In genomic region chr12:98998697-98999299, GRCh38 we compare ENCODE assay signal across 8 cellular contexts.
DNase-seq lines count a peak whose midpoint lies in the region; ATAC-seq and TF ChIP-seq lines count a peak whose summit lies in the region.

No MANE protein-coding gene starts in this region.

- no peaks in the 10 kb centered on the region for H3K27me3 ChIP-seq in upper lobe of right lung

- in situ Hi-C loops in astrocyte of the spinal cord (cut with HindIII; ENCODE audit: low sequenced_read_pairs): no loop called here

- no peaks in the 10 kb centered on the region for H3K9me3 ChIP-seq in upper lobe of right lung

- H3K36me3 ChIP-seq in upper lobe of right lung: no peaks in the 10 kb centered on the region

- no peaks in the 10 kb centered on the region for H3K4me1 ChIP-seq in upper lobe of right lung

- TF ChIP-seq CTCF in astrocyte of the spinal cord (IDR thresholded peaks at IDR 0.05; ENCODE audit: low read depth, low read length): peak; percentile 61
- TF ChIP-seq CTCF in upper lobe of right lung (IDR thresholded peaks at IDR 0.05): peak; percentile 59

- ATAC-seq in GM18867 (IDR thresholded peaks at IDR 0.05; ENCODE audit: unreplicated experiment): peak; percentile 91
- ATAC-seq in HG03039 (IDR thresholded peaks at IDR 0.05; ENCODE audit: unreplicated experiment): peak; percentile 84
- peak; percentile 62 for ATAC-seq in upper lobe of right lung

- H3K4me3 ChIP-seq in astrocyte of the spinal cord (ENCODE audit: low read depth, low read length): no peak overlapping the region
- H3K4me3 ChIP-seq in upper lobe of right lung: no peak overlapping the region

- H3K27ac ChIP-seq in upper lobe of right lung: no peak overlapping the region

- DNase-seq in CD1c-positive myeloid dendritic cell (ENCODE audit: extremely low spot score) (peak; percentile 14), NCI-H2081 treated with DMSO at 0.1 percent for 48 hours (lab: John Stamatoyannopoulos, UW) (peak; percentile 31), astrocyte of the spinal cord (ENCODE audit: low read depth, low spot score) (peak; percentile 50), iris pigment epithelial cell (ENCODE audit: low read depth) (peak; percentile 46), upper lobe of right lung (no peak)
- DNase-seq in activated T-cell treated with anti-CD3 and anti-CD28 coated beads, Interleukin-2, amount 50 U/mL, for 1 hour: no peak

- intact Hi-C loops in upper lobe of right lung (cut with DNase I): no loop called here

Comparison
In these comparisons a context has a peak if more than half of its experiments do, and no peak if none do; other contexts are left out.
1. DNase-seq: peak in CD1c-positive myeloid dendritic cell (single experiment), NCI-H2081 treated with DMSO at 0.1 percent for 48 hours (single experiment), astrocyte of the spinal cord (single experiment) and iris pigment epithelial cell (single experiment); none in upper lobe of right lung (single experiment) and activated T-cell treated with anti-CD3 and anti-CD28 coated beads, Interleukin-2, amount 50 U/mL, for 1 hour (single experiment).
2. Peak in every context shown above with its lines, with median percentiles within 50 percentile points of each other: ATAC-seq.